ENCODE assay signal across 8 cellular contexts in the genomic region with DNA sequence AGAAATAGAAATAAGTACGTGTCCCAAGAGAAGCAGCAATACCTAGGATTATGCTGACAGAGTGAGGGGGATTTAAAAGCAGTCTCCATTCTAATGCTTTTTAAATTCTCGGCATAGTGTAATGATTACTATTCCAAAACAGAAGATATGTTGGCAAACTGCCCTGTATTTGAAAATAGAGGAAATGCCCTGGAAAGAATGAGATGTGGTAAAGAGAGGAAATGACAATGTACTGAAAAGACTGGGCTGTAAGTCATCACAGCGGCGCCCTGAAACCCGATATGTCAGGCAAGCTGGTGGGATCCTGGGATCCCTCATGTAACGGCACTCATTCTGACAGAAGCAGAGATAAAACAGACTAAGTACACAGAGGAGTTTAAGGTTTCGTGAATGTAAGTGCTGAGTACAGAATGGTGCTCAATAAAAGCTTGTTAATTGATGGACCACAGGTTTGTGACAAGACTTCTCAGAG.
DNase-seq lines count a peak whose midpoint lies in the region; ATAC-seq lines count a peak whose summit lies in the region.

No MANE protein-coding gene starts in this region.

- peak; percentile 8 for DNase-seq in DMS153 (lab: John Stamatoyannopoulos, UW)
- peak; percentile 98 for DNase-seq in LHCN-M2 (ENCODE audit: low read depth)
- DNase-seq in activated naive CD8-positive, alpha-beta T cell treated with anti-CD3 and anti-CD28 coated beads for 36 hours = peak; percentile 30
- DNase-seq in islet precursor cell = peak; percentile 93
- no peak for DNase-seq in LoVo (ENCODE audit: low spot score)
- DNase-seq in middle frontal gyrus (ENCODE audit: extremely low spot score, low spot score) = no peak
- no peak for DNase-seq in NCI-H1930 (lab: John Stamatoyannopoulos, UW)

- H3K36me3 Mint-ChIP-seq in activated naive CD8-positive, alpha-beta T cell treated with anti-CD3 and anti-CD28 coated beads for 36 hours = peaks cover 8% of the 10 kb centered on the region

- H3K27me3 Mint-ChIP-seq in activated naive CD8-positive, alpha-beta T cell treated with anti-CD3 and anti-CD28 coated beads for 36 hours = no peaks in the 10 kb centered on the region

- H3K4me3 Mint-ChIP-seq in activated naive CD8-positive, alpha-beta T cell treated with anti-CD3 and anti-CD28 coated beads for 36 hours = no peak overlapping the region

- peaks cover 5% of the 10 kb centered on the region for H3K9me3 Mint-ChIP-seq in activated naive CD8-positive, alpha-beta T cell treated with anti-CD3 and anti-CD28 coated beads for 36 hours

- H3K27ac Mint-ChIP-seq in activated naive CD8-positive, alpha-beta T cell treated with anti-CD3 and anti-CD28 coated beads for 36 hours = no peak overlapping the region

- peaks cover 47% of the 10 kb centered on the region for H3K4me1 Mint-ChIP-seq in activated naive CD8-positive, alpha-beta T cell treated with anti-CD3 and anti-CD28 coated beads for 36 hours

- no peak for ATAC-seq in GM21619 (IDR thresholded peaks at IDR 0.05; ENCODE audit: unreplicated experiment)

Comparison
In these comparisons a context has a peak if more than half of its experiments do, and no peak if none do; other contexts are left out.
1. DNase-seq: peak in DMS153 (single experiment), LHCN-M2 (single experiment), activated naive CD8-positive, alpha-beta T cell treated with anti-CD3 and anti-CD28 coated beads for 36 hours (single experiment) and islet precursor cell (single experiment); none in LoVo (single experiment), middle frontal gyrus (single experiment) and NCI-H1930 (0 of 2).